Comparison of ENCODE assay signal across 20 cellular contexts in the genomic region with DNA sequence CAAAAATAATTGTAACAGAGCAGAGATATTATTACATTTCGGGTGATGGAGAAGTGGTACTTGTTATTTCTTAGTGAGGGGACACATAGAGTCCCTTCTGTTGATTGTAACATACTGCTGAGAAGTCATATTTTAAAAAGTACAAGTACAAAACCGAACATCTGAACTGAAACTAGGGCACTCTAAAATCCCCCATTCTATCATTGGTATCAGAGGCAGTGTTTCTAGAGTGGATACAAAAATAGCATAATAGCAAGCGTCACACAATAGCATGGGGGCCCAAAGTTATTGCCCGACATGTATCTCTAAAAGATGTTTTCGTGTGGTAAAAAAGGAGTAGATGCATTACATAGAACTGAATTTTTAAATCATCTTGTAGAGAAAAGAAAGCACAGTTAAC.
"Had no signal": no experiment of that assay in that cellular context is flagged by ENCODE, and none has a peak within 500 bp of the region (broad histone marks: within the 10 kb centered on the region; RNA-seq: fewer than 3 reads in every experiment).

No MANE protein-coding gene starts in this region.

- DNase-seq: activated B cell treated with CpG ODN at 0.5 μM for 24 hours; activated CD4-positive, alpha-beta T cell treated with anti-CD3 and anti-CD28 coated beads for 36 hours; activated CD4-positive, alpha-beta T cell treated with anti-CD3 and anti-CD28 coated beads, Interleukin-2, amount 50 U/mL, for 4 hours; activated CD8-positive, alpha-beta memory T cell treated with anti-CD3 and anti-CD28 coated beads, Interleukin-2, amount 50 U/mL, for 48 hours; activated naive CD4-positive, alpha-beta T cell treated with anti-CD3 and anti-CD28 coated beads for 36 hours; activated naive CD8-positive, alpha-beta T cell treated with anti-CD3 and anti-CD28 coated beads, Interleukin-2, amount 10 ng/mL, durations not matched to agents 7 days and 5 days; activated T-cell treated with anti-CD3 and anti-CD28 coated beads, Interleukin-2, amount 50 U/mL, for 4 hours; amniotic stem cell; cortex of kidney; heart left ventricle; left ventricle myocardium superior; mammary epithelial cell; naive thymus-derived CD8-positive, alpha-beta T cell; ovary; stimulated activated CD4-positive, alpha-beta T cell treated with anti-CD3 and anti-CD28 coated beads, Interleukin-4, amount 100 ng/mL, for 1 hour; stimulated activated naive CD4-positive, alpha-beta T cell treated with Interleukin-2 at 50 U/mL for 16 hours had no signal

- H3K4me1 ChIP-seq: heart left ventricle, prostate gland, vagina had no signal

- ATAC-seq: activated CD4-positive, alpha-beta T cell treated with anti-CD3 and anti-CD28 coated beads for 36 hours; activated T-cell treated with anti-CD3 and anti-CD28 coated beads, Interleukin-2, amount 50 U/mL, for 4 hours; heart left ventricle; left ventricle myocardium superior; naive thymus-derived CD8-positive, alpha-beta T cell had no signal

- H3K9me3 ChIP-seq: ovary, prostate gland, thoracic aorta, vagina had no signal

- H3K36me3 ChIP-seq: heart left ventricle, ovary, prostate gland, thoracic aorta, vagina had no signal

- H3K4me3 ChIP-seq: heart left ventricle, ovary, prostate gland, thoracic aorta, vagina had no signal

- H3K27ac ChIP-seq: epithelial cell of prostate, heart left ventricle, ovary, prostate gland, thoracic aorta, vagina had no signal

- H3K27me3 ChIP-seq: heart left ventricle, ovary, vagina had no signal
